Comparison of ENCODE assay signal across 18 cellular contexts in genomic region chr14:21428930-21429329, GRCh38. TPM values are rescaled to one million over a fixed set of nuclear protein-coding genes. Genes with fewer than 3 reads are reported as not detected.
DNase-seq lines count a peak whose midpoint lies in the region; ATAC-seq and TF ChIP-seq lines count a peak whose summit lies in the region.
"Had no signal": no experiment of that assay in that cellular context is flagged by ENCODE, and none has a peak within 500 bp of the region (broad histone marks: within the 10 kb centered on the region; RNA-seq: fewer than 3 reads in every experiment).

No MANE protein-coding gene starts in this region.

- TF ChIP-seq CTCF in PC-3 (conservative IDR thresholded peaks at IDR 0.05; ENCODE audit: low read depth, low read length) = no peak
- no peak for TF ChIP-seq CTCF in osteoblast (IDR thresholded peaks at IDR 0.05; ENCODE audit: extremely low read depth, low read depth, low read length)
- TF ChIP-seq CTCF in lower leg skin (IDR thresholded peaks at IDR 0.05) = no peak

- intact Hi-C loops in PC-3 (cut with micrococcal nuclease) = no loop called here
- intact Hi-C loops in lower leg skin (cut with DNase I; ENCODE audit: low total_unique reads) = no loop called here

- no peaks in the 10 kb centered on the region for H3K9me2 ChIP-seq in PC-3 (replicated peaks; ENCODE audit: low read length)

- H3K79me2 ChIP-seq in PC-3 (ENCODE audit: low read length) = peaks cover 42% of the 10 kb centered on the region
- peaks cover 47% of the 10 kb centered on the region for H3K79me2 ChIP-seq in osteoblast (ENCODE audit: insufficient read depth, low read length)

- ATAC-seq in PC-3 (no peak), left lobe of liver (peak; percentile 77)
- ATAC-seq: stimulated activated effector memory CD8-positive, alpha-beta T cell treated with anti-CD3 and anti-CD28 coated beads, Interleukin-12 subunit alpha, Interleukin-12 subunit beta, amount 100 ng/mL, for 72 hours had no signal

- H3K27me3 ChIP-seq in PC-3 (ENCODE audit: low read length) (no peaks in the 10 kb centered on the region), osteoblast (ENCODE audit: insufficient read depth, low read length) (no peaks in the 10 kb centered on the region)
- H3K27me3 ChIP-seq: upper lobe of left lung had no signal

- no peaks in the 10 kb centered on the region for H3K9me3 ChIP-seq in PC-3 (ENCODE audit: low read length)
- H3K9me3 ChIP-seq in osteoblast (ENCODE audit: low read depth, low read length) = no peaks in the 10 kb centered on the region
- H3K9me3 ChIP-seq: upper lobe of left lung had no signal

- no peaks in the 10 kb centered on the region for H3F3A ChIP-seq in PC-3 (ENCODE audit: low read length, unreplicated experiment)

- H3K27ac ChIP-seq in PC-3 (ENCODE audit: low read length) = no peak overlapping the region
- H3K27ac ChIP-seq in osteoblast (ENCODE audit: low read depth, low read length) = no peak overlapping the region
- H3K27ac ChIP-seq: skin epidermis, upper lobe of left lung had no signal

- H2AFZ ChIP-seq in PC-3 (ENCODE audit: low read length) (no peak overlapping the region), osteoblast (ENCODE audit: low read length) (no peak overlapping the region)

- DNase-seq in DMS 273 treated with DMSO at 0.1 percent for 48 hours (lab: John Stamatoyannopoulos, UW) (peak; percentile 78), NCI-H1105 treated with DMSO at 0.1 percent for 48 hours (lab: John Stamatoyannopoulos, UW) (peak; percentile 86), PC-3 (peak; percentile 6), left lobe of liver (ENCODE audit: low spot score) (no peak), iPS-NIHi7 (ENCODE audit: extremely low spot score) (no peak), osteoblast (ENCODE audit: insufficient read length, low spot score, missing footprints) (no peak), lower leg skin (ENCODE audit: low spot score in 2 of 2) (no peak)
- DNase-seq in activated CD4-positive, alpha-beta T cell treated with anti-CD3 and anti-CD28 coated beads, Interleukin-2, amount 50 U/mL, for 48 hours = no peak
- DNase-seq: activated CD4-positive, alpha-beta T cell treated with anti-CD3 and anti-CD28 coated beads for 1 hour; activated naive CD8-positive, alpha-beta T cell treated with anti-CD3 and anti-CD28 coated beads, Interleukin-2, amount 10 ng/mL, durations not matched to agents 7 days and 5 days; activated T-cell treated with anti-CD3 and anti-CD28 coated beads, Interleukin-2, amount 50 U/mL, for 24 hours; AML-193; Calu3; midbrain; NCI-H510A treated with DMSO at 0.1 percent for 48 hours; upper lobe of left lung had no signal

- no peaks in the 10 kb centered on the region for H4K20me1 ChIP-seq in PC-3 (ENCODE audit: low read length)
- H4K20me1 ChIP-seq in osteoblast (ENCODE audit: insufficient read depth, low read length) = peaks cover 18% of the 10 kb centered on the region

- WGBS in lower leg skin, 2 donors = 83 to 87% methylated on average over 4 of the region's 4 CpGs

- H3K36me3 ChIP-seq in PC-3 (ENCODE audit: low read depth, low read length) (peaks cover 66% of the 10 kb centered on the region), osteoblast (ENCODE audit: insufficient read depth, low read length) (peaks cover 63% of the 10 kb centered on the region)

- no peak for TF ChIP-seq POLR2A in lower leg skin (IDR thresholded peaks at IDR 0.05)

- H3K4me3 ChIP-seq in PC-3 (ENCODE audit: low read length) (no peak overlapping the region), osteoblast (ENCODE audit: insufficient read depth, low read length) (no peak overlapping the region), lower leg skin (ENCODE audit: low read depth, poor library complexity, severe bottlenecking) (no peak overlapping the region)
- H3K4me3 ChIP-seq: skin epidermis, upper lobe of left lung had no signal

- no TSS peak for BruUV-seq in PC-3 (replicated peaks; lab: Mats Ljungman, UMichigan)

- no peaks in the 10 kb centered on the region for H3K4me1 ChIP-seq in PC-3 (ENCODE audit: insufficient read depth, low read length)
- H3K4me1 ChIP-seq in osteoblast (ENCODE audit: insufficient read depth, low read length) = no peaks in the 10 kb centered on the region
- H3K4me1 ChIP-seq: upper lobe of left lung had no signal

- CTCF ChIA-PET in PC-3 (lab: Charles Lee) = no interaction called here

- POLR2A ChIA-PET in PC-3 (lab: Charles Lee; ENCODE audit: unreplicated experiment) = no interaction called here

- H3K4me2 ChIP-seq in PC-3 (ENCODE audit: low read length) = no peak overlapping the region
- no peak overlapping the region for H3K4me2 ChIP-seq in osteoblast (ENCODE audit: insufficient read depth, low read length)

- no peak overlapping the region for H3K9ac ChIP-seq in PC-3 (ENCODE audit: low read length)

RNA-seq across cellular contexts. Expression of gene CHD8, which starts 27.0 kb away (rescaled TPM):
- 57.4 and 81.0 TPM in 2 replicates for total RNA-seq in PC-3 (2014; rRNA removed)
- total RNA-seq in left lobe of liver = 23.4 TPM
- total RNA-seq in osteoblast = 55.4 and 66.3 TPM in 2 replicates
- 10 to 100 TPM; 78.4 to 98.6 (median 97.0) TPM for total RNA-seq in lower leg skin

RNA-seq across cellular contexts. Expression of gene SUPT16H, which starts 45.1 kb away (rescaled TPM):
- total RNA-seq in PC-3 (2014; rRNA removed) (92.6 and 102 TPM in 2 replicates), left lobe of liver (14.9 TPM), osteoblast (71.3 and 72.0 TPM in 2 replicates), lower leg skin (10 to 100 TPM; 35.7 to 50.3 (median 45.8) TPM)

RNA-seq across cellular contexts. Expression of gene RAB2B, which starts 47.8 kb away (rescaled TPM):
- 11.7 and 26.8 TPM in 2 replicates for total RNA-seq in PC-3 (2014; rRNA removed)
- total RNA-seq in left lobe of liver = 7.1 TPM
- 25.0 and 27.4 TPM in 2 replicates for total RNA-seq in osteoblast
- total RNA-seq in lower leg skin = 10 to 100 TPM; 11.3 to 19.9 (median 15.4) TPM

RNA-seq across cellular contexts. Expression of gene TOX4, which starts 48.1 kb away (rescaled TPM):
- total RNA-seq in PC-3 (2014; rRNA removed) = 26.7 and 38.5 TPM in 2 replicates
- 28.0 TPM for total RNA-seq in left lobe of liver
- 37.6 and 46.3 TPM in 2 replicates for total RNA-seq in osteoblast
- total RNA-seq in lower leg skin = 10 to 100 TPM; 69.8 to 94.9 (median 75.7) TPM

Comparison
In these comparisons a context has a peak if more than half of its experiments do, and no peak if none do; other contexts are left out.
1. DNase-seq: peak in DMS 273 treated with DMSO at 0.1 percent for 48 hours (single experiment), NCI-H1105 treated with DMSO at 0.1 percent for 48 hours (single experiment) and PC-3 (single experiment); none in left lobe of liver (single experiment), iPS-NIHi7 (single experiment), osteoblast (single experiment), activated CD4-positive, alpha-beta T cell treated with anti-CD3 and anti-CD28 coated beads, Interleukin-2, amount 50 U/mL, for 48 hours (0 of 2) and lower leg skin (0 of 2).